In genomic region chr9:124281934-124282351, GRCh38 we compare ENCODE assay signal across 15 cellular contexts. TPM values are rescaled to one million over a fixed set of nuclear protein-coding genes. Genes with fewer than 3 reads are reported as not detected.
DNase-seq lines count a peak whose midpoint lies in the region; ATAC-seq and TF ChIP-seq lines count a peak whose summit lies in the region.
"Had no signal": no experiment of that assay in that cellular context is flagged by ENCODE, and none has a peak within 500 bp of the region (broad histone marks: within the 10 kb centered on the region; RNA-seq: fewer than 3 reads in every experiment).

No MANE protein-coding gene starts in this region.

- 67% methylated on average over 15 of the region's 15 CpGs for WGBS in right cardiac atrium

- H3K4me1 Mint-ChIP-seq in effector memory CD8-positive, alpha-beta T cell (ENCODE audit: low read depth in 2 of 2), result peaks cover 12 to 30% of the 10 kb centered on the region in 2 donors
- H3K4me1 Mint-ChIP-seq in naive thymus-derived CD4-positive, alpha-beta T cell, result peaks cover 0 to 21% (median 9%) of the 10 kb centered on the region in 7 donors

- no peak for DNase-seq in right cardiac atrium
- no peak for DNase-seq in cardiac septum (ENCODE audit: low spot score)
- no peak for DNase-seq in effector memory CD8-positive, alpha-beta T cell
- DNase-seq in naive thymus-derived CD4-positive, alpha-beta T cell, result no peak
- DNase-seq in SIG-M5 treated with dmso at 0.1 percent for 504 hours (lab: John Stamatoyannopoulos, UW; ENCODE audit: unreplicated experiment), result no peak
- no peak for DNase-seq in midbrain (lab: John Stamatoyannopoulos, UW)
- DNase-seq: BE2C, NCI-H226 had no signal

- H3K27ac Mint-ChIP-seq in effector memory CD8-positive, alpha-beta T cell, result peak overlapping the region; percentile 31 to 35
- H3K27ac Mint-ChIP-seq in naive thymus-derived CD4-positive, alpha-beta T cell, result no peak overlapping the region
- H3K27ac Mint-ChIP-seq: activated naive CD8-positive, alpha-beta T cell; GM23338; stimulated activated naive CD8-positive, alpha-beta T cell treated with anti-CD3 and anti-CD28 coated beads, Interleukin-15, Interleukin-2, amounts not matched to agents 100 ng/mL and 50 ng/mL, for 24 hours had no signal

- H3K27me3 ChIP-seq in right cardiac atrium (ENCODE audit: control insufficient read depth, insufficient read depth), result no peaks in the 10 kb centered on the region
- no peaks in the 10 kb centered on the region for H3K27me3 ChIP-seq in naive thymus-derived CD4-positive, alpha-beta T cell (ENCODE audit: control insufficient read depth in 2 of 2, insufficient read depth in 2 of 2, low read length in 2 of 2)
- H3K27me3 ChIP-seq: BE2C had no signal

- no peaks in the 10 kb centered on the region for H3K36me3 Mint-ChIP-seq in effector memory CD8-positive, alpha-beta T cell (ENCODE audit: insufficient read depth)
- no peaks in the 10 kb centered on the region for H3K36me3 Mint-ChIP-seq in naive thymus-derived CD4-positive, alpha-beta T cell
- H3K36me3 Mint-ChIP-seq: activated naive CD8-positive, alpha-beta T cell had no signal

- intact Hi-C loops in right cardiac atrium (cut with DNase I), result no loop called here
- intact Hi-C loops in cardiac septum (cut with DNase I), result no loop called here
- intact Hi-C loops in naive thymus-derived CD4-positive, alpha-beta T cell (cut with micrococcal nuclease), result no loop called here

- no peak for ATAC-seq in right cardiac atrium
- ATAC-seq in effector memory CD8-positive, alpha-beta T cell (replicated peaks), result no peak
- peak; percentile 54 for ATAC-seq in naive thymus-derived CD4-positive, alpha-beta T cell
- no peak for ATAC-seq in SK-N-SH treated with all-trans-retinoic acid at 6 μM for 48 hours
- no peak for ATAC-seq in HG03342 (IDR thresholded peaks at IDR 0.05; ENCODE audit: unreplicated experiment)
- ATAC-seq: GM12878 had no signal

- no peaks in the 10 kb centered on the region for H3K9me3 ChIP-seq in right cardiac atrium (ENCODE audit: control insufficient read depth, low read length)
- no peaks in the 10 kb centered on the region for H3K9me3 ChIP-seq in naive thymus-derived CD4-positive, alpha-beta T cell (ENCODE audit: control insufficient read depth in 2 of 3, low read length in 3 of 3)
- H3K9me3 ChIP-seq: BE2C had no signal

- no peak overlapping the region for H3K4me3 ChIP-seq in right cardiac atrium (ENCODE audit: low read length)
- H3K4me3 ChIP-seq in naive thymus-derived CD4-positive, alpha-beta T cell (ENCODE audit: low read length), result no peak overlapping the region
- H3K4me3 ChIP-seq: GM12878, GM23338 had no signal

- CTCF ChIA-PET in naive thymus-derived CD4-positive, alpha-beta T cell (lab: Charles Lee), result no interaction called here

- H3K4me3 Mint-ChIP-seq in effector memory CD8-positive, alpha-beta T cell, result no peak overlapping the region
- no peak overlapping the region for H3K4me3 Mint-ChIP-seq in naive thymus-derived CD4-positive, alpha-beta T cell
- H3K4me3 Mint-ChIP-seq: activated naive CD8-positive, alpha-beta T cell; GM23338; stimulated activated naive CD8-positive, alpha-beta T cell treated with anti-CD3 and anti-CD28 coated beads, Interleukin-15, Interleukin-2, amounts not matched to agents 100 ng/mL and 50 ng/mL, for 24 hours had no signal

- H3K27ac ChIP-seq in right cardiac atrium (ENCODE audit: low read length), result peak overlapping the region; percentile 38
- no peak overlapping the region for H3K27ac ChIP-seq in naive thymus-derived CD4-positive, alpha-beta T cell (ENCODE audit: low read depth, low read length)
- H3K27ac ChIP-seq: VCaP had no signal

- no peaks in the 10 kb centered on the region for H3K9me3 Mint-ChIP-seq in effector memory CD8-positive, alpha-beta T cell
- H3K9me3 Mint-ChIP-seq in naive thymus-derived CD4-positive, alpha-beta T cell, result no peaks in the 10 kb centered on the region
- H3K9me3 Mint-ChIP-seq: GM23338; stimulated activated naive CD8-positive, alpha-beta T cell treated with anti-CD3 and anti-CD28 coated beads, Interleukin-15, Interleukin-2, amounts not matched to agents 100 ng/mL and 50 ng/mL, for 24 hours had no signal

- H3K27me3 Mint-ChIP-seq in effector memory CD8-positive, alpha-beta T cell, result no peaks in the 10 kb centered on the region
- no peaks in the 10 kb centered on the region for H3K27me3 Mint-ChIP-seq in naive thymus-derived CD4-positive, alpha-beta T cell
- H3K27me3 Mint-ChIP-seq: activated naive CD8-positive, alpha-beta T cell; stimulated activated naive CD8-positive, alpha-beta T cell treated with anti-CD3 and anti-CD28 coated beads, Interleukin-15, Interleukin-2, amounts not matched to agents 100 ng/mL and 50 ng/mL, for 24 hours had no signal

- POLR2A ChIA-PET in naive thymus-derived CD4-positive, alpha-beta T cell (lab: Charles Lee), result no interaction called here

- H3K36me3 ChIP-seq in naive thymus-derived CD4-positive, alpha-beta T cell (ENCODE audit: control insufficient read depth in 2 of 3, insufficient read depth in 3 of 3, low read length in 3 of 3), result no peaks in the 10 kb centered on the region
- H3K36me3 ChIP-seq: BE2C had no signal

- H3K4me1 ChIP-seq in right cardiac atrium (ENCODE audit: control insufficient read depth, insufficient read depth, low read length), result peaks cover 37% of the 10 kb centered on the region
- H3K4me1 ChIP-seq in naive thymus-derived CD4-positive, alpha-beta T cell (ENCODE audit: control insufficient read depth in 2 of 2, insufficient read depth in 2 of 2, low read length in 2 of 2), result peaks cover 0 to 24% of the 10 kb centered on the region in 2 donors
- H3K4me1 ChIP-seq: BE2C had no signal

TF ChIP-seq in SK-N-SH treated with all-trans-retinoic acid at 6 μM for 48 hours, 23 proteins besides CTCF, POLR2A, EP300 and RAD21:
- no peak for TF ChIP-seq CSDC2 (CRISPR knock-in tag; IDR thresholded peaks at IDR 0.05)
- no peak for TF ChIP-seq ZFP30 (CRISPR knock-in tag; IDR thresholded peaks at IDR 0.05)

RNA-seq across cellular contexts. Expression of gene NEK6, which starts 24.2 kb away (rescaled TPM):
- 10 to 100 TPM; 12.0 to 19.2 (median 15.6) TPM for total RNA-seq in right cardiac atrium
- 4.7 TPM for polyA plus RNA-seq in right cardiac atrium
- total RNA-seq in cardiac septum, result 11.6 TPM
- total RNA-seq in naive thymus-derived CD4-positive, alpha-beta T cell, result 10 to 100 TPM in 1 of 5 experiments, 1 to 10 TPM in 4; 1.9 to 32.8 (median 2.8) TPM
- polyA plus RNA-seq in naive thymus-derived CD4-positive, alpha-beta T cell, result under 1 TPM; 0.43 to 0.54 TPM

Comparison
In these comparisons a context has a peak if more than half of its experiments do, and no peak if none do; other contexts are left out.
1. H3K27ac Mint-ChIP-seq: peak in effector memory CD8-positive, alpha-beta T cell (2 of 2); none in naive thymus-derived CD4-positive, alpha-beta T cell (0 of 9).